21 cellular contexts compared by ENCODE assay signal in genomic region chr4:92514632-92515031, GRCh38.
DNase-seq lines count a peak whose midpoint lies in the region; ATAC-seq and TF ChIP-seq lines count a peak whose summit lies in the region.
"Had no signal": no experiment of that assay in that cellular context is flagged by ENCODE, and none has a peak within 500 bp of the region (broad histone marks: within the 10 kb centered on the region; RNA-seq: fewer than 3 reads in every experiment).

No MANE protein-coding gene starts in this region.

- H4K91ac ChIP-seq in neuronal stem cell (ENCODE audit: low read depth, low read length, poor library complexity), result no peak overlapping the region

- POLR2A ChIA-PET in activated CD4-positive, alpha-beta T cell treated with anti-CD3 and anti-CD28 coated beads for 36 hours (lab: Charles Lee), result no interaction called here

- no peak overlapping the region for H3K4ac ChIP-seq in neuronal stem cell (ENCODE audit: low read length)

- H3K27me3 ChIP-seq in cardiac muscle cell (no peaks in the 10 kb centered on the region), hepatocyte (no peaks in the 10 kb centered on the region), neuronal stem cell (ENCODE audit: control insufficient read depth in 3 of 3, insufficient read depth in 3 of 3, low read depth in 1 of 3, low read length in 3 of 3) (no peaks in the 10 kb centered on the region)
- H3K27me3 ChIP-seq: BLaER1 had no signal

- no peak overlapping the region for H2AK5ac ChIP-seq in neuronal stem cell (ENCODE audit: low read depth, low read length)

- TF ChIP-seq CTCF in cardiac muscle cell (IDR thresholded peaks at IDR 0.05; ENCODE audit: low read depth, low read length) (no peak), hepatocyte (IDR thresholded peaks at IDR 0.05; ENCODE audit: poor library complexity) (no peak)

- no peak overlapping the region for H3K14ac ChIP-seq in neuronal stem cell (ENCODE audit: low read length)

- H3K79me2 ChIP-seq in hepatocyte, result no peaks in the 10 kb centered on the region

- H3K36me3 ChIP-seq in cardiac muscle cell, result no peaks in the 10 kb centered on the region
- H3K36me3 ChIP-seq in hepatocyte (replicated peaks; ENCODE audit: insufficient read depth, low read depth), result no peaks in the 10 kb centered on the region
- H3K36me3 ChIP-seq in neuronal stem cell (replicated peaks in 1 of 2; ENCODE audit: control insufficient read depth in 2 of 2, insufficient read depth in 2 of 2, low read length in 2 of 2), result no peaks in the 10 kb centered on the region
- H3K36me3 ChIP-seq: BLaER1, HAP-1 had no signal

- intact Hi-C loops in left ventricle myocardium superior (cut with micrococcal nuclease), result no loop called here
- intact Hi-C loops in activated CD4-positive, alpha-beta T cell treated with anti-CD3 and anti-CD28 coated beads for 36 hours (cut with DNase I, micrococcal nuclease), result no loop called here

- DNase-seq in cardiac muscle cell (ENCODE audit: low read depth in 1 of 2, low spot score in 1 of 2), result peak in 1 of 2 donors; percentile 67
- DNase-seq in left ventricle myocardium superior, result no peak
- DNase-seq in hepatocyte (ENCODE audit: low spot score), result peak; percentile 7
- DNase-seq in neuronal stem cell (ENCODE audit: low spot score), result no peak
- no peak for DNase-seq in activated CD4-positive, alpha-beta T cell treated with anti-CD3 and anti-CD28 coated beads for 36 hours
- no peak for DNase-seq in DMS114 treated with DMSO at 0.1 percent for 48 hours (lab: John Stamatoyannopoulos, UW; ENCODE audit: unreplicated experiment)
- DNase-seq: Caco-2; CD4-positive, CD25-positive, alpha-beta regulatory T cell; CD8-positive, alpha-beta T cell; DMS79; EL; GDM1; GOT3; HFFc6 had no signal

- no peaks in the 10 kb centered on the region for H4K20me1 ChIP-seq in hepatocyte (ENCODE audit: insufficient read depth, poor library complexity, severe bottlenecking)
- H4K20me1 ChIP-seq: BLaER1 had no signal

- no peak overlapping the region for H3K9ac ChIP-seq in neuronal stem cell (ENCODE audit: low read depth, low read length, poor library complexity)
- H3K9ac ChIP-seq: BLaER1 had no signal

- CTCF ChIA-PET in activated CD4-positive, alpha-beta T cell treated with anti-CD3 and anti-CD28 coated beads for 36 hours (lab: Charles Lee), result no interaction called here

- no peaks in the 10 kb centered on the region for H3K4me1 Mint-ChIP-seq in activated CD4-positive, alpha-beta T cell treated with anti-CD3 and anti-CD28 coated beads for 36 hours
- H3K4me1 Mint-ChIP-seq: B cell; CD4-positive, CD25-positive, alpha-beta regulatory T cell had no signal

- H3K18ac ChIP-seq in neuronal stem cell (ENCODE audit: low read length), result no peak overlapping the region

- H3K4me2 ChIP-seq in hepatocyte (no peak overlapping the region), neuronal stem cell (ENCODE audit: insufficient read depth, low read length, poor library complexity, severe bottlenecking) (no peak overlapping the region)
- H3K4me2 ChIP-seq: BLaER1 had no signal

- no peak overlapping the region for H2BK12ac ChIP-seq in neuronal stem cell (ENCODE audit: low read length)

- no peaks in the 10 kb centered on the region for H3K79me1 ChIP-seq in neuronal stem cell (ENCODE audit: low read depth, low read length)

- ATAC-seq in left ventricle myocardium superior (no peak), HG03521 (IDR thresholded peaks at IDR 0.05; ENCODE audit: unreplicated experiment) (no peak)
- ATAC-seq in activated CD4-positive, alpha-beta T cell treated with anti-CD3 and anti-CD28 coated beads for 36 hours, result no peak
- ATAC-seq: CD8-positive, alpha-beta T cell; GM12878 had no signal

- no peaks in the 10 kb centered on the region for H3K9me2 ChIP-seq in hepatocyte (replicated peaks; ENCODE audit: insufficient read depth)

- H4K8ac ChIP-seq in neuronal stem cell (ENCODE audit: low read depth, low read length), result no peak overlapping the region

- H2AFZ ChIP-seq in hepatocyte (no peak overlapping the region), neuronal stem cell (ENCODE audit: low read length) (peak overlapping the region; percentile 61)

- no peak overlapping the region for H2BK5ac ChIP-seq in neuronal stem cell (ENCODE audit: low read length)

- H3K27ac Mint-ChIP-seq in activated CD4-positive, alpha-beta T cell treated with anti-CD3 and anti-CD28 coated beads for 36 hours, result no peak overlapping the region
- H3K27ac Mint-ChIP-seq: B cell; CD4-positive, CD25-positive, alpha-beta regulatory T cell; CD8-positive, alpha-beta T cell; HFFc6 had no signal

- no peak overlapping the region for H2BK15ac ChIP-seq in neuronal stem cell (ENCODE audit: low read length)

- peak overlapping the region; percentile 10 for H3K27ac ChIP-seq in cardiac muscle cell
- H3K27ac ChIP-seq in hepatocyte, result no peak overlapping the region
- no peak overlapping the region for H3K27ac ChIP-seq in neuronal stem cell (replicated peaks; ENCODE audit: low read length)
- H3K27ac ChIP-seq: 22Rv1, BLaER1, C4-2B had no signal

- H2BK120ac ChIP-seq in neuronal stem cell (ENCODE audit: low read depth, low read length), result no peak overlapping the region

- H3K9me3 ChIP-seq in cardiac muscle cell (ENCODE audit: low read depth) (no peaks in the 10 kb centered on the region), hepatocyte (ENCODE audit: low read depth) (no peaks in the 10 kb centered on the region), neuronal stem cell (replicated peaks in 1 of 2; ENCODE audit: control insufficient read depth in 2 of 2, insufficient read depth in 1 of 2, low read depth in 1 of 2, low read length in 2 of 2) (no peaks in the 10 kb centered on the region)
- H3K9me3 ChIP-seq: BLaER1, Caco-2, HAP-1 had no signal

- H3K27me3 Mint-ChIP-seq in activated CD4-positive, alpha-beta T cell treated with anti-CD3 and anti-CD28 coated beads for 36 hours, result no peaks in the 10 kb centered on the region
- H3K27me3 Mint-ChIP-seq: B cell; CD4-positive, CD25-positive, alpha-beta regulatory T cell had no signal

- H3K4me3 Mint-ChIP-seq in activated CD4-positive, alpha-beta T cell treated with anti-CD3 and anti-CD28 coated beads for 36 hours, result no peak overlapping the region
- H3K4me3 Mint-ChIP-seq: B cell; CD4-positive, CD25-positive, alpha-beta regulatory T cell; CD8-positive, alpha-beta T cell; HFFc6 had no signal

- no peak overlapping the region for H3K4me3 ChIP-seq in cardiac muscle cell
- H3K4me3 ChIP-seq in hepatocyte, result no peak overlapping the region
- no peak overlapping the region for H3K4me3 ChIP-seq in neuronal stem cell (ENCODE audit: low read length in 2 of 2)
- H3K4me3 ChIP-seq: BLaER1, GM12878, HAP-1 had no signal

- H3K23ac ChIP-seq in neuronal stem cell (ENCODE audit: low read depth, low read length, poor library complexity), result no peak overlapping the region

- WGBS in hepatocyte (ENCODE audit: low lambda C conversion rate, missing lambda C conversion rate), result 87% methylated on average over 1 of the region's 1 CpG
- WGBS in neuronal stem cell (ENCODE audit: extremely low coverage in 2 of 2, insufficient read length in 2 of 2, insufficient replicate concordance in 1 of 2), 2 donors, result no CpG with 5 or more reads among the region's 1 CpG

- H3K36me3 Mint-ChIP-seq in activated CD4-positive, alpha-beta T cell treated with anti-CD3 and anti-CD28 coated beads for 36 hours (ENCODE audit: low read depth), result no peaks in the 10 kb centered on the region
- H3K36me3 Mint-ChIP-seq: CD4-positive, CD25-positive, alpha-beta regulatory T cell; CD8-positive, alpha-beta T cell had no signal

- peaks cover 4% of the 10 kb centered on the region for H3K9me3 Mint-ChIP-seq in activated CD4-positive, alpha-beta T cell treated with anti-CD3 and anti-CD28 coated beads for 36 hours (ENCODE audit: low read depth)

- H3K4me1 ChIP-seq in cardiac muscle cell (ENCODE audit: low read depth) (peaks cover 15% of the 10 kb centered on the region), hepatocyte (ENCODE audit: insufficient read depth) (no peaks in the 10 kb centered on the region), neuronal stem cell (ENCODE audit: control insufficient read depth in 2 of 2, insufficient read depth in 1 of 2, low read depth in 1 of 2, low read length in 2 of 2) (peaks cover 0 to 3% of the 10 kb centered on the region in 2 donors)
- H3K4me1 ChIP-seq: BLaER1, Caco-2, HAP-1 had no signal
